Comparison of ENCODE assay signal across 8 cellular contexts in genomic region chr19:45406165-45406956, GRCh38. TPM values are rescaled to one million over a fixed set of nuclear protein-coding genes. Genes with fewer than 3 reads are reported as not detected.
A peak's percentile ranks its signal among the peaks of the same experiment; 100 is the strongest.
DNase-seq lines count a peak whose midpoint lies in the region; ATAC-seq and TF ChIP-seq lines count a peak whose summit lies in the region.

Gene POLR1G, plus strand, starts transcription at chr19:45406644. Its CDS starts 53 bp downstream, at chr19:45406697.

- peaks cover 20% of the 10 kb centered on the region for H3K4me1 ChIP-seq in colonic mucosa

- TF ChIP-seq CTCF in BJ (IDR thresholded peaks at IDR 0.05; ENCODE audit: insufficient read depth, low read depth, low read length), result no peak
- no peak for TF ChIP-seq CTCF in colonic mucosa (IDR thresholded peaks at IDR 0.05)

- no peaks in the 10 kb centered on the region for H3K9me3 Mint-ChIP-seq in activated CD4-positive, alpha-beta T cell treated with anti-CD3 and anti-CD28 coated beads, Interleukin-2, amount 10 ng/mL, durations not matched to agents 7 days and 5 days

- peak within 1 kb of the TSS; percentile 64 to 86 for H3K9ac ChIP-seq in colonic mucosa (ENCODE audit: low read depth in 2 of 2, low read length in 2 of 2)

- H3K36me3 ChIP-seq in BJ (ENCODE audit: control insufficient read depth, insufficient read depth, low read length) (no peaks in the 10 kb centered on the region), colonic mucosa (no peaks in the 10 kb centered on the region)

- H3K27ac ChIP-seq in colonic mucosa, result peak within 1 kb of the TSS; percentile 89

- H3K27me3 Mint-ChIP-seq in activated CD4-positive, alpha-beta T cell treated with anti-CD3 and anti-CD28 coated beads, Interleukin-2, amount 10 ng/mL, durations not matched to agents 7 days and 5 days, result peaks cover 19% of the 10 kb centered on the region

- peak within 1 kb of the TSS; percentile 85 for H3K4me3 Mint-ChIP-seq in activated CD4-positive, alpha-beta T cell treated with anti-CD3 and anti-CD28 coated beads, Interleukin-2, amount 10 ng/mL, durations not matched to agents 7 days and 5 days

- CTCF ChIA-PET in BJ (lab: Yijun Ruan, JAX), result interaction anchor here (0.6 to 1.0 kb wide), 5 partner anchors 10 to 380 kb away, joined by 3 to 5 read pairs (median 4); no protein-coding TSS in a partner anchor
- CTCF ChIA-PET in activated CD4-positive, alpha-beta T cell treated with anti-CD3 and anti-CD28 coated beads, Interleukin-2, amount 10 ng/mL, durations not matched to agents 7 days and 5 days (lab: Charles Lee), result interaction anchor here (0.7 to 2.0 kb wide), 4 partner anchors 33 to 254 kb away, joined by 3 to 8 read pairs (median 4); no protein-coding TSS in a partner anchor

- H3K4me1 Mint-ChIP-seq in activated CD4-positive, alpha-beta T cell treated with anti-CD3 and anti-CD28 coated beads, Interleukin-2, amount 10 ng/mL, durations not matched to agents 7 days and 5 days, result peaks cover 43% of the 10 kb centered on the region

- intact Hi-C loops in colonic mucosa (cut with DNase I) (no loop called here), left colon (cut with DNase I, micrococcal nuclease) (no loop called here)

- no peaks in the 10 kb centered on the region for H3K9me3 ChIP-seq in colonic mucosa

- no peak for DNase-seq in BJ (ENCODE audit: low read depth)
- peak; percentile 93 for DNase-seq in GM19238 (ENCODE audit: insufficient read length, low spot score)
- peak; percentile 65 for DNase-seq in NCI-H524 treated with DMSO at 0.1 percent for 48 hours (lab: John Stamatoyannopoulos, UW)
- peak; percentile 86 for DNase-seq in activated CD4-positive, alpha-beta T cell treated with anti-CD3 and anti-CD28 coated beads, Interleukin-2, amount 10 ng/mL, durations not matched to agents 7 days and 5 days
- DNase-seq in colonic mucosa, result peak; percentile 82
- DNase-seq in left colon, result peak; percentile 78 to 85
- peak; percentile 62 to 67 for DNase-seq in stimulated activated CD4-positive, alpha-beta T cell treated with anti-CD3 and anti-CD28 coated beads, Interleukin-1b, Interleukin-23, amount 100 ng/mL, for 4 hours (ENCODE audit: low read depth in 2 of 2)

- H3K4me3 ChIP-seq in BJ (ENCODE audit: low read depth, low read length), result peak within 1 kb of the TSS; percentile 92
- H3K4me3 ChIP-seq in colonic mucosa, result peak within 1 kb of the TSS; percentile 81

- H3K27me3 ChIP-seq in BJ (ENCODE audit: control insufficient read depth, insufficient read depth, low read length), result no peaks in the 10 kb centered on the region
- no peaks in the 10 kb centered on the region for H3K27me3 ChIP-seq in colonic mucosa

- peak within 1 kb of the TSS; percentile 95 for H3K27ac Mint-ChIP-seq in activated CD4-positive, alpha-beta T cell treated with anti-CD3 and anti-CD28 coated beads, Interleukin-2, amount 10 ng/mL, durations not matched to agents 7 days and 5 days

- H3K36me3 Mint-ChIP-seq in activated CD4-positive, alpha-beta T cell treated with anti-CD3 and anti-CD28 coated beads, Interleukin-2, amount 10 ng/mL, durations not matched to agents 7 days and 5 days (ENCODE audit: low read depth), result peaks cover 1% of the 10 kb centered on the region

- ATAC-seq in HG03439 (IDR thresholded peaks at IDR 0.05; ENCODE audit: unreplicated experiment), result peak; percentile 65
- peak; percentile 59 for ATAC-seq in left colon

- POLR2A ChIA-PET in BJ (lab: Charles Lee), result interaction anchor here (1.0 kb wide), 1 partner anchor 18 kb away, joined by 3 read pairs; no protein-coding TSS in a partner anchor
- POLR2A ChIA-PET in activated CD4-positive, alpha-beta T cell treated with anti-CD3 and anti-CD28 coated beads, Interleukin-2, amount 10 ng/mL, durations not matched to agents 7 days and 5 days (lab: Charles Lee), result no interaction called here

RNA-seq across cellular contexts. Expression of gene POLR1G, which starts in this region (rescaled TPM):
- 3.0 and 3.6 TPM in 2 replicates for polyA plus RNA-seq in BJ (2011; rRNA removed)
- polyA minus RNA-seq in BJ (2011; rRNA and poly(A)+ RNA removed), result 2.3 and 4.1 TPM in 2 replicates
- total RNA-seq in activated CD4-positive, alpha-beta T cell treated with anti-CD3 and anti-CD28 coated beads, Interleukin-2, amount 10 ng/mL, durations not matched to agents 7 days and 5 days, result 1 to 10 TPM; 7.0 to 7.4 TPM
- total RNA-seq in colonic mucosa (1 to 10 TPM; 2.0 to 8.5 TPM), left colon (1 to 10 TPM; 3.0 to 3.2 TPM)
